11 cellular contexts compared by ENCODE assay signal in genomic region chr21:42845296-42845965, GRCh38. TPM values are rescaled to one million over a fixed set of nuclear protein-coding genes. Genes with fewer than 3 reads are reported as not detected.
DNase-seq lines count a peak whose midpoint lies in the region; ATAC-seq and TF ChIP-seq lines count a peak whose summit lies in the region.
"Had no signal": no experiment of that assay in that cellular context is flagged by ENCODE, and none has a peak within 500 bp of the region (broad histone marks: within the 10 kb centered on the region; RNA-seq: fewer than 3 reads in every experiment).

No MANE protein-coding gene starts in this region.

- H3K18ac ChIP-seq in H9 (ENCODE audit: insufficient read length, low read depth, low read length), result no peak overlapping the region

- intact Hi-C loops in adrenal gland (cut with DNase I) (no loop called here), left cardiac atrium (cut with DNase I) (no loop called here), PC-9 (cut with micrococcal nuclease; ENCODE audit: unreplicated experiment) (no loop called here)

- no peak overlapping the region for H3K4me2 ChIP-seq in H9 (ENCODE audit: insufficient read depth, insufficient read length, low read length)
- no peak overlapping the region for H3K4me2 ChIP-seq in PC-9

- no peak overlapping the region for H3K14ac ChIP-seq in H9 (ENCODE audit: insufficient read depth, low read length)

- no peak overlapping the region for H2AK5ac ChIP-seq in H9 (ENCODE audit: insufficient read length, low read length)

- no TSS peak for BruUV-seq in PC-9 (replicated peaks; lab: Mats Ljungman, UMichigan)

- POLR2A ChIA-PET in PC-9 (lab: Charles Lee; ENCODE audit: unreplicated experiment), result no interaction called here

- peaks cover 0 to 21% of the 10 kb centered on the region in 2 donors for H3K36me3 ChIP-seq in adrenal gland (replicated peaks in 1 of 2)
- no peaks in the 10 kb centered on the region for H3K36me3 ChIP-seq in PC-9 (ENCODE audit: low read depth)

- no peak overlapping the region for H2BK5ac ChIP-seq in H9 (ENCODE audit: insufficient read length, low read length)

- H3K79me1 ChIP-seq in H9 (ENCODE audit: insufficient read depth, low read depth, low read length, poor library complexity, severe bottlenecking), result peaks cover 8% of the 10 kb centered on the region

- peak; percentile 55 to 83 for ATAC-seq in left cardiac atrium
- ATAC-seq in HG03139 (IDR thresholded peaks at IDR 0.05; ENCODE audit: unreplicated experiment), result no peak
- ATAC-seq in HG02870 (IDR thresholded peaks at IDR 0.05; ENCODE audit: unreplicated experiment), result no peak

- H3K9me3 ChIP-seq in H9 (ENCODE audit: control insufficient read depth, low read depth, low read length) (no peaks in the 10 kb centered on the region), adrenal gland (replicated peaks in 1 of 3) (no peaks in the 10 kb centered on the region), PC-9 (ENCODE audit: insufficient read depth, low read depth) (no peaks in the 10 kb centered on the region)

- no peak overlapping the region for H3T11ph ChIP-seq in H9 (ENCODE audit: low read length)

- peak overlapping the region in 2 of 3 experiments; percentile 28 to 68; a peak in 2 of 7 replicates for H3K27ac Mint-ChIP-seq in H9
- H3K27ac Mint-ChIP-seq: activated T-helper 1 cell treated with anti-CD3 and anti-CD28 coated beads, Interleukin-12 subunit alpha, Interleukin-12 subunit beta, Interleukin-2, Interleukin-4 antibody, amounts not matched to agents 30 ng/mL and 10 ng/mL and 1 ng/mL, durations not matched to agents 14 hours and 24 hours and 36 hours; T-helper 1 cell treated with Interleukin-12 subunit alpha and Interleukin-12 subunit beta and Interleukin-4 antibody, amounts not matched to agents 30 μg/mL and 1 μg/mL, for 36 hours had no signal

- H2BK120ac ChIP-seq in H9 (ENCODE audit: low read depth, low read length, poor library complexity, severe bottlenecking), result no peak overlapping the region

- H3K36me3 Mint-ChIP-seq in H9 (ENCODE audit: insufficient read depth in 1 of 3, low read depth in 3 of 3), result peaks cover 54 to 74% (median 72%) of the 10 kb centered on the region in 3 experiments

- no CpG with 5 or more reads among the region's 21 CpGs for WGBS in H9 (ENCODE audit: extremely low coverage, insufficient read length, low lambda C conversion rate)
- WGBS in adrenal gland, 4 donors, result 66 to 74% (median 69%) methylated on average over 21 of the region's 21 CpGs

- no peaks in the 10 kb centered on the region for H3K9me2 ChIP-seq in PC-9 (ENCODE audit: insufficient read depth)

- DNase-seq in H9 (peak; percentile 17), adrenal gland (peak; percentile 67 to 86 (median 75)), left cardiac atrium (no peak), putamen (ENCODE audit: low spot score) (peak; percentile 34), NCI-H187 treated with DMSO at 0.1 percent for 48 hours (lab: John Stamatoyannopoulos, UW) (no peak), PC-9 (no peak)
- DNase-seq: NCI-H524 had no signal

- no peak overlapping the region for H3K4ac ChIP-seq in H9 (ENCODE audit: low read depth, low read length)

- no peak overlapping the region for H4K91ac ChIP-seq in H9 (ENCODE audit: insufficient read length, low read depth, low read length)

- H3K9ac ChIP-seq in H9 (ENCODE audit: extremely low read depth, insufficient read length, low read length), result no peak overlapping the region

- H3K4me3 ChIP-seq in adrenal gland (no peak overlapping the region), PC-9 (no peak overlapping the region)

- H3K23me2 ChIP-seq in H9 (ENCODE audit: insufficient read length, low read depth, low read length, poor library complexity, severe bottlenecking), result no peaks in the 10 kb centered on the region

- H3K27me3 ChIP-seq in H9 (ENCODE audit: insufficient read depth, low read length) (no peaks in the 10 kb centered on the region), adrenal gland (no peaks in the 10 kb centered on the region), PC-9 (ENCODE audit: insufficient read depth, low read depth) (no peaks in the 10 kb centered on the region)

- TF ChIP-seq CTCF in H9 (conservative IDR thresholded peaks at IDR 0.05) (no peak), adrenal gland (IDR thresholded peaks at IDR 0.05) (no peak), PC-9 (conservative IDR thresholded peaks at IDR 0.05) (no peak)

- no peak overlapping the region for H2BK15ac ChIP-seq in H9 (ENCODE audit: low read depth, low read length)

- H3K9me3 Mint-ChIP-seq in H9, result no peaks in the 10 kb centered on the region
- H3K9me3 Mint-ChIP-seq: activated T-helper 1 cell treated with anti-CD3 and anti-CD28 coated beads, Interleukin-12 subunit alpha, Interleukin-12 subunit beta, Interleukin-2, Interleukin-4 antibody, amounts not matched to agents 30 ng/mL and 10 ng/mL and 1 ng/mL, durations not matched to agents 14 hours and 24 hours and 36 hours; T-helper 1 cell treated with Interleukin-12 subunit alpha and Interleukin-12 subunit beta and Interleukin-4 antibody, amounts not matched to agents 30 μg/mL and 1 μg/mL, for 36 hours had no signal

- no peak overlapping the region for H3K23ac ChIP-seq in H9 (ENCODE audit: insufficient read length, low read depth, low read length)

- no peaks in the 10 kb centered on the region for H3K27me3 Mint-ChIP-seq in H9 (ENCODE audit: low read depth)

- no peaks in the 10 kb centered on the region for H3K4me1 Mint-ChIP-seq in H9

- no peaks in the 10 kb centered on the region for H3F3A ChIP-seq in PC-9 (ENCODE audit: insufficient read depth, low read depth)

- CTCF ChIA-PET in PC-9 (lab: Charles Lee), result no interaction called here

- no peak overlapping the region for H3K27ac ChIP-seq in H9 (ENCODE audit: insufficient read length, low read depth, low read length)
- peak overlapping the region; percentile 0 to 80 (median 77) for H3K27ac ChIP-seq in adrenal gland
- no peak overlapping the region for H3K27ac ChIP-seq in PC-9

- peaks cover 6% of the 10 kb centered on the region for H3K79me2 ChIP-seq in H9 (ENCODE audit: insufficient read depth, low read length)
- no peaks in the 10 kb centered on the region for H3K79me2 ChIP-seq in PC-9 (ENCODE audit: low read depth)

- H2BK20ac ChIP-seq in H9 (ENCODE audit: low read depth, low read length, poor library complexity, severe bottlenecking), result no peak overlapping the region

- H3K4me3 Mint-ChIP-seq in H9, result no peak overlapping the region
- H3K4me3 Mint-ChIP-seq: activated T-helper 1 cell treated with anti-CD3 and anti-CD28 coated beads, Interleukin-12 subunit alpha, Interleukin-12 subunit beta, Interleukin-2, Interleukin-4 antibody, amounts not matched to agents 30 ng/mL and 10 ng/mL and 1 ng/mL, durations not matched to agents 14 hours and 24 hours and 36 hours; T-helper 1 cell treated with Interleukin-12 subunit alpha and Interleukin-12 subunit beta and Interleukin-4 antibody, amounts not matched to agents 30 μg/mL and 1 μg/mL, for 36 hours had no signal

- no peak overlapping the region for H4K5ac ChIP-seq in H9 (ENCODE audit: insufficient read length, low read depth, low read length)

- peaks cover 3% of the 10 kb centered on the region for H4K20me1 ChIP-seq in H9 (ENCODE audit: control insufficient read depth, insufficient read depth, insufficient read length)
- H4K20me1 ChIP-seq in PC-9 (ENCODE audit: insufficient read depth), result peaks cover 15% of the 10 kb centered on the region

- H2AFZ ChIP-seq in H9 (ENCODE audit: low read length) (no peak overlapping the region), PC-9 (no peak overlapping the region)

- no peak overlapping the region for H2BK12ac ChIP-seq in H9 (ENCODE audit: insufficient read length, low read depth, low read length)

- H3K4me1 ChIP-seq in H9 (ENCODE audit: insufficient read depth, low read length) (no peaks in the 10 kb centered on the region), adrenal gland (replicated peaks in 1 of 2) (peaks cover 15 to 19% of the 10 kb centered on the region in 2 donors), PC-9 (replicated peaks; ENCODE audit: insufficient read depth) (no peaks in the 10 kb centered on the region)

- no peak for TF ChIP-seq POLR2A in adrenal gland (IDR thresholded peaks at IDR 0.05)

- H3K56ac ChIP-seq in H9 (ENCODE audit: insufficient read length, low read depth, low read length), result no peak overlapping the region

- no peak overlapping the region for H4K8ac ChIP-seq in H9 (replicated peaks; ENCODE audit: insufficient read length, low read depth, low read length)

RNA-seq across cellular contexts. Expression of gene WDR4, which starts 33.9 kb away (rescaled TPM):
- 53.0 and 54.4 TPM in 2 replicates for total RNA-seq in H9 (2021)
- total RNA-seq in adrenal gland, result 10 to 100 TPM in 3 of 8 donors, 1 to 10 TPM in 5; 3.6 to 19.3 (median 6.9) TPM
- polyA plus RNA-seq in adrenal gland, result 1 to 10 TPM; 5.0 to 10.0 (median 6.3) TPM
- 1 to 10 TPM; 6.5 to 9.9 TPM for total RNA-seq in left cardiac atrium
- total RNA-seq in PC-9 (2021), result 17.6 and 18.7 TPM in 2 replicates

RNA-seq across cellular contexts. Expression of gene NDUFV3, which starts 47.7 kb away (rescaled TPM):
- 32.6 and 35.6 TPM in 2 replicates for total RNA-seq in H9 (2021)
- total RNA-seq in adrenal gland, result 10 to 100 TPM; 30.4 to 43.5 (median 38.0) TPM
- polyA plus RNA-seq in adrenal gland, result 10 to 100 TPM; 34.1 to 40.2 (median 34.8) TPM
- total RNA-seq in left cardiac atrium, result 10 to 100 TPM; 46.4 to 49.7 TPM
- 19.4 and 20.7 TPM in 2 replicates for total RNA-seq in PC-9 (2021)

Comparison
In these comparisons a context has a peak if more than half of its experiments do, and no peak if none do; other contexts are left out.
1. DNase-seq: peak in H9 (single experiment), adrenal gland (7 of 7) and putamen (single experiment); none in left cardiac atrium (single experiment), NCI-H187 treated with DMSO at 0.1 percent for 48 hours (single experiment) and PC-9 (0 of 2).
2. H3K27ac ChIP-seq: peak in adrenal gland (5 of 5); none in H9 (single experiment) and PC-9 (single experiment).
3. ATAC-seq: peak in left cardiac atrium (2 of 2); none in HG03139 (single experiment) and HG02870 (single experiment).